Comparison of ENCODE assay signal across 10 cellular contexts in the genomic region with DNA sequence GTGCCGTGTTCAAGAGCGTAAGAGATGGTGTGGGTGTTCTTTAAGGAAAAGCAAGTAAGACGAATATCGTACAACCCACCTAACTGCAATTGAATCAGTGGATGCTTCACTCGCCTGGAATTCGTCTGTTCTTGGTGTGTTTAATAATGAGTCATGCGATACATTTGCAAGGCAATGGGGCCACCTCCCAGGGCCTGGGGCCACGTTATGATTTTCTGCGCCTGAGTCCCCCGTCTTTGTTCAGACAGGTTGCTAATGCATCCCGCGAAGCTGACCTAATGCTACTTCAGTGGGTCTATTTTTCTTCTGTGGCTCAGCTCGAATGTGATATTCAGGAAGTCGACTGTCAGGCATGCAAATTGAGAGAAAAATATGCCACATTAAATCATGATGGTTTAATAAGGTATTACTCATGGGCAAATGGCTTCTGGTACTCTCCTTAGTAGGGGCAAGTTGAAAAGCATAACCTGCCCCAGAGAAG. TPM values are rescaled to one million over a fixed set of nuclear protein-coding genes. Genes with fewer than 3 reads are reported as not detected.
DNase-seq lines count a peak whose midpoint lies in the region; TF ChIP-seq lines count a peak whose summit lies in the region.
"Had no signal": no experiment of that assay in that cellular context is flagged by ENCODE, and none has a peak within 500 bp of the region (broad histone marks: within the 10 kb centered on the region; RNA-seq: fewer than 3 reads in every experiment).

No MANE protein-coding gene starts in this region.

- DNase-seq in EH (ENCODE audit: low read depth) (peak; percentile 81), NCI-H526 (lab: John Stamatoyannopoulos, UW) (peak; percentile 71 to 85), endodermal cell (no peak), osteoblast (ENCODE audit: insufficient read length, low spot score, missing footprints) (peak; percentile 73), NK-92 (lab: John Stamatoyannopoulos, UW; ENCODE audit: unreplicated experiment) (no peak), T-helper 1 cell (no peak), SHP77 treated with DMSO at 0.1 percent for 48 hours (lab: John Stamatoyannopoulos, UW) (no peak), NCI-H774 (lab: John Stamatoyannopoulos, UW) (no peak)
- DNase-seq: central memory CD4-positive, alpha-beta T cell; DMS79 treated with DMSO at 0.1 percent for 48 hours had no signal

- H3K27me3 ChIP-seq in endodermal cell (ENCODE audit: control insufficient read depth, insufficient read depth, low read length, poor library complexity, severe bottlenecking) (no peaks in the 10 kb centered on the region), osteoblast (ENCODE audit: insufficient read depth, low read length) (no peaks in the 10 kb centered on the region)

- H3K27me3 Mint-ChIP-seq in endodermal cell (ENCODE audit: insufficient read depth): no peaks in the 10 kb centered on the region

- H2AFZ ChIP-seq in osteoblast (ENCODE audit: low read length): no peak overlapping the region

- no peaks in the 10 kb centered on the region for H3K36me3 ChIP-seq in endodermal cell (ENCODE audit: control insufficient read depth, insufficient read depth, low read length)
- H3K36me3 ChIP-seq in osteoblast (ENCODE audit: insufficient read depth, low read length): no peaks in the 10 kb centered on the region

- no peaks in the 10 kb centered on the region for H4K20me1 ChIP-seq in osteoblast (ENCODE audit: insufficient read depth, low read length)

- H3K4me1 Mint-ChIP-seq in endodermal cell: peaks cover 3% of the 10 kb centered on the region

- no peaks in the 10 kb centered on the region for H3K4me1 ChIP-seq in endodermal cell (ENCODE audit: control insufficient read depth, insufficient read depth, low read length)
- peaks cover 25% of the 10 kb centered on the region for H3K4me1 ChIP-seq in osteoblast (ENCODE audit: insufficient read depth, low read length)

- no peak overlapping the region for H3K9ac ChIP-seq in endodermal cell (ENCODE audit: extremely low read depth, low read length, poor library complexity, severe bottlenecking)

- H3K79me2 ChIP-seq in osteoblast (ENCODE audit: insufficient read depth, low read length): no peaks in the 10 kb centered on the region

- H3K4me3 ChIP-seq in endodermal cell (ENCODE audit: low read length) (no peak overlapping the region), osteoblast (ENCODE audit: insufficient read depth, low read length) (peak overlapping the region; percentile 7)

- peaks cover 2% of the 10 kb centered on the region for H3K36me3 Mint-ChIP-seq in endodermal cell (ENCODE audit: low read depth)

- H3K27ac Mint-ChIP-seq in endodermal cell: no peak overlapping the region

- H3K4me2 ChIP-seq in osteoblast (ENCODE audit: insufficient read depth, low read length): peak overlapping the region; percentile 53

- no peak for TF ChIP-seq CTCF in endodermal cell (conservative IDR thresholded peaks at IDR 0.05)
- TF ChIP-seq CTCF in osteoblast (IDR thresholded peaks at IDR 0.05; ENCODE audit: extremely low read depth, low read depth, low read length): no peak

- no peak overlapping the region for H3K4me3 Mint-ChIP-seq in endodermal cell

- H3K9me3 ChIP-seq in endodermal cell (ENCODE audit: control insufficient read depth, low read length) (peaks cover 7% of the 10 kb centered on the region), osteoblast (ENCODE audit: low read depth, low read length) (no peaks in the 10 kb centered on the region)

- peaks cover 64% of the 10 kb centered on the region for H3K9me3 Mint-ChIP-seq in endodermal cell

- peak overlapping the region; percentile 88 for H3K27ac ChIP-seq in endodermal cell (ENCODE audit: low read depth, low read length)
- H3K27ac ChIP-seq in osteoblast (ENCODE audit: low read depth, low read length): peak overlapping the region; percentile 92

- WGBS in endodermal cell (ENCODE audit: insufficient coverage in 1 of 2, insufficient read length in 1 of 2), 2 experiments: 18 to 67% methylated on average over 4 to 14 of the region's 14 CpGs

RNA-seq across cellular contexts. Expression of a gene that starts 14.3 kb away (rescaled TPM):
- 10 to 100 TPM; 23.5 to 24.9 TPM for total RNA-seq in endodermal cell
- 57.7 TPM for polyA plus RNA-seq in endodermal cell (2013, experiment 1 of 2)
- 50.3 TPM for polyA plus RNA-seq in endodermal cell (2013, experiment 2 of 2)
- total RNA-seq in osteoblast: 26.5 and 26.8 TPM in 2 replicates

Comparison
In these comparisons a context has a peak if more than half of its experiments do, and no peak if none do; other contexts are left out.
1. DNase-seq: peak in EH (single experiment), NCI-H526 (2 of 2) and osteoblast (single experiment); none in endodermal cell (single experiment), NK-92 (single experiment), T-helper 1 cell (0 of 5), SHP77 treated with DMSO at 0.1 percent for 48 hours (single experiment) and NCI-H774 (single experiment).